Comparison of ENCODE assay signal across 32 cellular contexts in the genomic region with DNA sequence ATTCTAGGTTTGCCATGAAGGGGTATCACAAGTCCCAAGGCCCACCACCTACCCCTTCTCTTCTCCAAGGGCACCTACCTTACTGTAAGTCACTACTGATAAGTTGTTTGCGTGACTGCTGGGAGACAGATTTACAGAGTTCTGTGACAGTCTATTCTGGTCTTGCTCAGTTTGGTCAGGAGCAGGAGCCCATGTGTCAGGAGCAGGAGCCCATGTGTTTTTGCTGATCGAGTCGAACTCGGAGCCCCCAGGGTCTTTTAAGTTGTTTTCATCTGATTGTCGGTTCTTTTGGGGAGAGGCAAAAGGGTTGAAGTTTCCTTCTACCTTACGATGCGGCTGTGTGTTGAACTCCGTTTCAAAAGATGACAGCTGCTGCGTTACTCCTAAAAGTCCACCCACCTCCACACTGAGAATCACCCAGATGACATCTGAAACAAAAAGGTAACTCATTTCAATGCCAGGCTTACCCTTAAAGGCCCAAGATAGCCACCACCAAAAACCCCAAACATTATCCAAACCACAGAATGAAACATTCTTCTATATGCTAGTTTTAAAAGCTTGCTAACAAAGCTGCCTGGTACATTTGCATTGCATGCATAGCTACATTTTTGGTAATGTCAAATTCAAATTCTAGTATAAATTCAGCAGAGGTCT. TPM values are rescaled to one million over a fixed set of nuclear protein-coding genes. Genes with fewer than 3 reads are reported as not detected.
"Had no signal": no experiment of that assay in that cellular context is flagged by ENCODE, and none has a peak within 500 bp of the region (broad histone marks: within the 10 kb centered on the region; RNA-seq: fewer than 3 reads in every experiment).

No MANE protein-coding gene starts in this region.

- H3K4me1 ChIP-seq: uterus had no signal

- H3K9me3 Mint-ChIP-seq: effector memory CD8-positive, alpha-beta T cell; mesothelial cell of epicardium; naive B cell; natural killer cell treated with Interleukin-12 subunit alpha and Interleukin-12 subunit beta and Interleukin-15 and Interleukin-18, amount 100 ng/mL, for 72 hours; neural crest cell; stimulated activated naive CD8-positive, alpha-beta T cell treated with anti-CD3 and anti-CD28 coated beads, Interleukin-15, amount 100 ng/mL, for 72 hours had no signal

- FAIRE-seq: frontal cortex, islet of Langerhans, pancreas had no signal

- ATAC-seq: effector memory CD8-positive, alpha-beta T cell; left cardiac atrium; left lung; mucosa of descending colon; natural killer cell treated with Interleukin-12 subunit alpha and Interleukin-12 subunit beta and Interleukin-15 and Interleukin-18, amount 100 ng/mL, for 72 hours; pancreas; sciatic nerve; stimulated activated naive CD8-positive, alpha-beta T cell treated with anti-CD3 and anti-CD28 coated beads, Interleukin-15, amount 100 ng/mL, for 72 hours; upper lobe of right lung had no signal

- H3K4me3 ChIP-seq: left lung, mucosa of descending colon, pancreas, smooth muscle cell, suprapubic skin, transverse colon, upper lobe of right lung, uterus had no signal

- H3K36me3 ChIP-seq: pancreas, uterus had no signal

- H3K27me3 Mint-ChIP-seq: effector memory CD8-positive, alpha-beta T cell; naive B cell; natural killer cell treated with Interleukin-12 subunit alpha and Interleukin-12 subunit beta and Interleukin-15 and Interleukin-18, amount 100 ng/mL, for 72 hours; stimulated activated naive CD8-positive, alpha-beta T cell treated with anti-CD3 and anti-CD28 coated beads, Interleukin-15, amount 100 ng/mL, for 72 hours had no signal

- H3K27ac Mint-ChIP-seq: mesothelial cell of epicardium; natural killer cell treated with Interleukin-12 subunit alpha and Interleukin-12 subunit beta and Interleukin-15 and Interleukin-18, amount 100 ng/mL, for 72 hours had no signal

- DNase-seq: cortex of kidney; effector memory CD8-positive, alpha-beta T cell; head of caudate nucleus; left cardiac atrium; left lung; mesenchymal stem cell; mucosa of descending colon; naive B cell; pancreas; stimulated activated CD4-positive, alpha-beta T cell treated with anti-CD3 and anti-CD28 coated beads, Interleukin-12 subunit alpha, Interleukin-12 subunit beta, amount 100 ng/mL, for 4 hours; stimulated activated CD4-positive, alpha-beta T cell treated with anti-CD3 and anti-CD28 coated beads, Interleukin-1b, Interleukin-23, amount 100 ng/mL, for 48 hours; stimulated activated CD4-positive, alpha-beta T cell treated with anti-CD3 and anti-CD28 coated beads, Interleukin-4, amount 100 ng/mL, for 1 hour; stimulated activated CD8-positive, alpha-beta memory T cell treated with anti-CD3 and anti-CD28 coated beads, Interleukin-4, amount 100 ng/mL, for 48 hours; stimulated activated naive CD4-positive, alpha-beta T cell; stimulated activated naive CD8-positive, alpha-beta T cell treated with anti-CD3 and anti-CD28 coated beads, Interleukin-15, amount 100 ng/mL, for 72 hours; transverse colon; upper lobe of right lung; uterus had no signal

- H3K27ac ChIP-seq: left lung, neutrophil, pancreas, suprapubic skin, transverse colon, upper lobe of right lung, uterus had no signal

- H3K9me3 ChIP-seq: left lung, mucosa of descending colon, neutrophil, pancreas, suprapubic skin, transverse colon, upper lobe of right lung, uterus had no signal

- H3K4me3 Mint-ChIP-seq: effector memory CD8-positive, alpha-beta T cell; mesothelial cell of epicardium; naive B cell; natural killer cell treated with Interleukin-12 subunit alpha and Interleukin-12 subunit beta and Interleukin-15 and Interleukin-18, amount 100 ng/mL, for 72 hours; neural crest cell; stimulated activated naive CD8-positive, alpha-beta T cell treated with anti-CD3 and anti-CD28 coated beads, Interleukin-15, amount 100 ng/mL, for 72 hours had no signal

- H3K27me3 ChIP-seq: left lung, neutrophil, pancreas, suprapubic skin, transverse colon, upper lobe of right lung, uterus had no signal

- H3K4me2 ChIP-seq: smooth muscle cell had no signal

RNA-seq across cellular contexts. Expression of gene SPDEF, which starts 50.5 kb away (rescaled TPM):
- total RNA-seq: dermis microvascular lymphatic vessel endothelial cell; frontal cortex; kidney epithelial cell; lung microvascular endothelial cell; natural killer cell treated with Interleukin-12 subunit alpha and Interleukin-12 subunit beta and Interleukin-15 and Interleukin-18, amount 100 ng/mL, for 72 hours; posterior vena cava; pulmonary artery endothelial cell; sciatic nerve; smooth muscle cell had no signal
